Comparison of ENCODE assay signal across 25 cellular contexts in genomic region chr1:207398986-207399385, GRCh38.
"Had no signal": no experiment of that assay in that cellular context is flagged by ENCODE, and none has a peak within 500 bp of the region (broad histone marks: within the 10 kb centered on the region; RNA-seq: fewer than 3 reads in every experiment).

No MANE protein-coding gene starts in this region.

- ATAC-seq: activated naive CD4-positive, alpha-beta T cell treated with anti-CD3 and anti-CD28 coated beads, Interleukin-2, amount 50 U/mL, for 72 hours; activated T-cell treated with anti-CD3 and anti-CD28 coated beads, Interleukin-2, amount 50 U/mL, for 72 hours; body of pancreas; gastroesophageal sphincter; left lung; lower lobe of right lung; natural killer cell; sciatic nerve; upper lobe of right lung had no signal

- H3K27ac ChIP-seq: body of pancreas, gastroesophageal sphincter, left lung, lower lobe of right lung, neural progenitor cell, skin epidermis, tibial artery, upper lobe of right lung had no signal

- DNase-seq: activated CD4-positive, alpha-beta T cell treated with anti-CD3 and anti-CD28 coated beads for 4 hours; activated CD4-positive, alpha-beta T cell treated with anti-CD3 and anti-CD28 coated beads, Interleukin-2, amount 50 U/mL, for 4 hours; activated naive CD4-positive, alpha-beta T cell; activated T-cell treated with anti-CD3 and anti-CD28 coated beads for 4 hours; activated T-cell treated with anti-CD3 and anti-CD28 coated beads, Interleukin-2, amount 50 U/mL, for 72 hours; aorta; body of pancreas; cerebellar nuclear complex; cortex of kidney; kidney glomerular epithelial cell; left lung; lower lobe of right lung; mesenchymal stem cell; natural killer cell; retina; stimulated activated CD4-positive, alpha-beta T cell treated with anti-CD3 and anti-CD28 coated beads, Interleukin-12 subunit alpha, Interleukin-12 subunit beta, amount 100 ng/mL, for 4 hours; stimulated activated CD4-positive, alpha-beta T cell treated with anti-CD3 and anti-CD28 coated beads, Interleukin-4, amount 100 ng/mL, for 1 hour; T-helper 1 cell; tibial artery; upper lobe of right lung had no signal
